ENCODE assay signal across 12 cellular contexts in genomic region chr10:48976208-48976607, GRCh38. TPM values are rescaled to one million over a fixed set of nuclear protein-coding genes. Genes with fewer than 3 reads are reported as not detected.
DNase-seq lines count a peak whose midpoint lies in the region; ATAC-seq and TF ChIP-seq lines count a peak whose summit lies in the region.
"Had no signal": no experiment of that assay in that cellular context is flagged by ENCODE, and none has a peak within 500 bp of the region (broad histone marks: within the 10 kb centered on the region; RNA-seq: fewer than 3 reads in every experiment).

No MANE protein-coding gene starts in this region.

- H3K4me1 ChIP-seq in Panc1 (ENCODE audit: control insufficient read depth, insufficient read depth, low read length) = no peaks in the 10 kb centered on the region
- no peaks in the 10 kb centered on the region for H3K4me1 ChIP-seq in foreskin keratinocyte
- H3K4me1 ChIP-seq: uterus had no signal

- H3K27me3 ChIP-seq in Panc1 (ENCODE audit: control insufficient read depth, insufficient read depth, low read length) (peaks cover 2% of the 10 kb centered on the region; the same call in 1 of the 2 replicates), foreskin keratinocyte (peaks cover 2% of the 10 kb centered on the region)
- H3K27me3 ChIP-seq: uterus had no signal

- no peaks in the 10 kb centered on the region for H3K9me3 Mint-ChIP-seq in stimulated activated memory B cell treated with anti-CD40 and anti-IgM and Interleukin-4, amounts not matched to agents 10 μg/mL and 1 μg/mL and 100 μg/mL, for 72 hours
- no peaks in the 10 kb centered on the region for H3K9me3 Mint-ChIP-seq in activated T-helper 2 cell treated with anti-CD3 and anti-CD28 coated beads, Interferon-gamma antibody, Interleukin-2, Interleukin-4, amounts not matched to agents 10 μg/mL and 5 μg/mL and 100 μg/mL, durations not matched to agents 14 hours and 24 hours and 36 hours
- H3K9me3 Mint-ChIP-seq: CD4-positive, alpha-beta memory T cell had no signal

- no peak overlapping the region for H3K27ac ChIP-seq in Panc1 (ENCODE audit: low read length)
- H3K27ac ChIP-seq in foreskin keratinocyte = no peak overlapping the region
- H3K27ac ChIP-seq: uterus had no signal

- no TSS peak for BruUV-seq in Panc1 (replicated peaks; lab: Mats Ljungman, UMichigan)

- H3K27me3 Mint-ChIP-seq in stimulated activated memory B cell treated with anti-CD40 and anti-IgM and Interleukin-4, amounts not matched to agents 10 μg/mL and 1 μg/mL and 100 μg/mL, for 72 hours = no peaks in the 10 kb centered on the region
- no peaks in the 10 kb centered on the region for H3K27me3 Mint-ChIP-seq in activated T-helper 2 cell treated with anti-CD3 and anti-CD28 coated beads, Interferon-gamma antibody, Interleukin-2, Interleukin-4, amounts not matched to agents 10 μg/mL and 5 μg/mL and 100 μg/mL, durations not matched to agents 14 hours and 24 hours and 36 hours (ENCODE audit: low read depth)

- H3K4me3 ChIP-seq in Panc1 (ENCODE audit: low read depth in 2 of 2, low read length in 2 of 2) = no peak overlapping the region
- H3K4me3 ChIP-seq: uterus had no signal

- H3K4me1 Mint-ChIP-seq in stimulated activated memory B cell treated with anti-CD40 and anti-IgM and Interleukin-4, amounts not matched to agents 10 μg/mL and 1 μg/mL and 100 μg/mL, for 72 hours = no peaks in the 10 kb centered on the region
- H3K4me1 Mint-ChIP-seq in activated T-helper 2 cell treated with anti-CD3 and anti-CD28 coated beads, Interferon-gamma antibody, Interleukin-2, Interleukin-4, amounts not matched to agents 10 μg/mL and 5 μg/mL and 100 μg/mL, durations not matched to agents 14 hours and 24 hours and 36 hours (ENCODE audit: low read depth) = no peaks in the 10 kb centered on the region
- H3K4me1 Mint-ChIP-seq: CD4-positive, alpha-beta memory T cell had no signal

- peak; percentile 88 for ATAC-seq in Panc1
- ATAC-seq in foreskin keratinocyte = no peak
- ATAC-seq in stimulated activated memory B cell treated with anti-CD40 and anti-IgM and Interleukin-4, amounts not matched to agents 10 μg/mL and 1 μg/mL and 100 μg/mL, for 72 hours = no peak
- ATAC-seq in GM21619 (IDR thresholded peaks at IDR 0.05; ENCODE audit: unreplicated experiment) = no peak

- no peak overlapping the region for H3K4me3 Mint-ChIP-seq in stimulated activated memory B cell treated with anti-CD40 and anti-IgM and Interleukin-4, amounts not matched to agents 10 μg/mL and 1 μg/mL and 100 μg/mL, for 72 hours
- H3K4me3 Mint-ChIP-seq in activated T-helper 2 cell treated with anti-CD3 and anti-CD28 coated beads, Interferon-gamma antibody, Interleukin-2, Interleukin-4, amounts not matched to agents 10 μg/mL and 5 μg/mL and 100 μg/mL, durations not matched to agents 14 hours and 24 hours and 36 hours (ENCODE audit: low read depth) = no peak overlapping the region
- H3K4me3 Mint-ChIP-seq: CD4-positive, alpha-beta memory T cell had no signal

- POLR2A ChIA-PET in Panc1 (lab: Charles Lee) = no interaction called here

- H3K36me3 Mint-ChIP-seq in stimulated activated memory B cell treated with anti-CD40 and anti-IgM and Interleukin-4, amounts not matched to agents 10 μg/mL and 1 μg/mL and 100 μg/mL, for 72 hours = peaks cover 85% of the 10 kb centered on the region
- no peaks in the 10 kb centered on the region for H3K36me3 Mint-ChIP-seq in activated T-helper 2 cell treated with anti-CD3 and anti-CD28 coated beads, Interferon-gamma antibody, Interleukin-2, Interleukin-4, amounts not matched to agents 10 μg/mL and 5 μg/mL and 100 μg/mL, durations not matched to agents 14 hours and 24 hours and 36 hours (ENCODE audit: low read depth)
- H3K36me3 Mint-ChIP-seq: CD4-positive, alpha-beta memory T cell had no signal

- intact Hi-C loops in Panc1 (cut with micrococcal nuclease; ENCODE audit: unreplicated experiment) = no loop called here
- intact Hi-C loops in activated T-helper 2 cell treated with anti-CD3 and anti-CD28 coated beads, Interferon-gamma antibody, Interleukin-2, Interleukin-4, amounts not matched to agents 10 μg/mL and 5 μg/mL and 100 μg/mL, durations not matched to agents 14 hours and 24 hours and 36 hours (cut with micrococcal nuclease) = no loop called here

- H3K9me3 ChIP-seq in Panc1 (ENCODE audit: control insufficient read depth, insufficient read depth, low read depth, low read length) = no peaks in the 10 kb centered on the region
- H3K9me3 ChIP-seq: uterus had no signal

- TF ChIP-seq CTCF in Panc1 (IDR thresholded peaks at IDR 0.05) = no peak; the same call in 1 of the 2 replicates
- TF ChIP-seq CTCF in foreskin keratinocyte (conservative IDR thresholded peaks at IDR 0.05) = peak; percentile 32

- H3K27ac Mint-ChIP-seq in stimulated activated memory B cell treated with anti-CD40 and anti-IgM and Interleukin-4, amounts not matched to agents 10 μg/mL and 1 μg/mL and 100 μg/mL, for 72 hours = peak overlapping the region; percentile 1
- no peak overlapping the region for H3K27ac Mint-ChIP-seq in activated T-helper 2 cell treated with anti-CD3 and anti-CD28 coated beads, Interferon-gamma antibody, Interleukin-2, Interleukin-4, amounts not matched to agents 10 μg/mL and 5 μg/mL and 100 μg/mL, durations not matched to agents 14 hours and 24 hours and 36 hours
- H3K27ac Mint-ChIP-seq: CD4-positive, alpha-beta memory T cell had no signal

- DNase-seq in NCI-H82 (lab: John Stamatoyannopoulos, UW) = peak; percentile 0
- DNase-seq in NCI-H82 treated with DMSO at 0.1 percent for 48 hours (lab: John Stamatoyannopoulos, UW; ENCODE audit: unreplicated experiment) = no peak
- DNase-seq in Panc1 (ENCODE audit: low read depth, low spot score) = no peak
- no peak for DNase-seq in foreskin keratinocyte
- DNase-seq in activated T-helper 2 cell treated with anti-CD3 and anti-CD28 coated beads, Interferon-gamma antibody, Interleukin-2, Interleukin-4, amounts not matched to agents 10 μg/mL and 5 μg/mL and 100 μg/mL, durations not matched to agents 14 hours and 24 hours and 36 hours (ENCODE audit: low spot score) = no peak
- DNase-seq in activated naive CD4-positive, alpha-beta T cell treated with anti-CD3 and anti-CD28 coated beads, Interleukin-2, amount 50 U/mL, for 16 hours = no peak
- DNase-seq: CD4-positive, alpha-beta memory T cell; NCI-H2227 treated with DMSO at 0.1 percent for 48 hours; uterus had no signal

- H3K36me3 ChIP-seq in Panc1 (ENCODE audit: control insufficient read depth, insufficient read depth, low read length) = no peaks in the 10 kb centered on the region
- H3K36me3 ChIP-seq: uterus had no signal

- in situ Hi-C loops in Panc1 (cut with HindIII; ENCODE audit: low pct_unique_long_range_greater_than_20kb, low sequenced_read_pairs) = no loop called here

- CTCF ChIA-PET in Panc1 (lab: Charles Lee) = interaction anchor here (0.6 to 0.7 kb wide), 2 partner anchors 188 to 621 kb away, joined by 3 to 4 read pairs; no protein-coding TSS in a partner anchor

RNA-seq across cellular contexts. Expression of gene LRRC18, which starts 36.6 kb away (rescaled TPM):
- total RNA-seq in Panc1 (2021; ENCODE audit: unreplicated experiment) (not detected), foreskin keratinocyte (not detected in 2 replicates)
- not detected for polyA plus RNA-seq in Panc1 (2012; ENCODE audit: insufficient read length)
- polyA plus RNA-seq in foreskin keratinocyte = not detected in 2 replicates
- not detected in 2 replicates for total RNA-seq in activated T-helper 2 cell treated with anti-CD3 and anti-CD28 coated beads, Interferon-gamma antibody, Interleukin-2, Interleukin-4, amounts not matched to agents 10 μg/mL and 5 μg/mL and 100 μg/mL, durations not matched to agents 14 hours and 24 hours and 36 hours
- total RNA-seq: CD4-positive, alpha-beta memory T cell had no signal
- polyA plus RNA-seq: CD4-positive, alpha-beta memory T cell; fibroblast of lung had no signal
